In genomic region chr6:167861424-167861823, GRCh38 we compare ENCODE assay signal across 20 cellular contexts. TPM values are rescaled to one million over a fixed set of nuclear protein-coding genes. Genes with fewer than 3 reads are reported as not detected.
DNase-seq lines count a peak whose midpoint lies in the region; ATAC-seq and TF ChIP-seq lines count a peak whose summit lies in the region.
"Had no signal": no experiment of that assay in that cellular context is flagged by ENCODE, and none has a peak within 500 bp of the region (broad histone marks: within the 10 kb centered on the region; RNA-seq: fewer than 3 reads in every experiment).

No MANE protein-coding gene starts in this region.

- peaks cover 9% of the 10 kb centered on the region for H3K36me3 ChIP-seq in HUES6 (ENCODE audit: control insufficient read depth, insufficient read depth, low read length)
- H3K36me3 ChIP-seq: BLaER1 had no signal

- peaks cover 28% of the 10 kb centered on the region for H3K36me3 Mint-ChIP-seq in brain
- H3K36me3 Mint-ChIP-seq in stimulated activated memory B cell treated with anti-CD40 and anti-IgM and Interleukin-4, amounts not matched to agents 10 μg/mL and 1 μg/mL and 100 μg/mL, for 72 hours: peaks cover 6% of the 10 kb centered on the region

- ATAC-seq in stimulated activated memory B cell treated with anti-CD40 and anti-IgM and Interleukin-4, amounts not matched to agents 10 μg/mL and 1 μg/mL and 100 μg/mL, for 72 hours: no peak
- no peak for ATAC-seq in GM21825 (IDR thresholded peaks at IDR 0.05; ENCODE audit: unreplicated experiment)

- peak overlapping the region in 2 of 5 experiments; percentile 1 to 52 for H3K27ac Mint-ChIP-seq in brain
- H3K27ac Mint-ChIP-seq in stimulated activated memory B cell treated with anti-CD40 and anti-IgM and Interleukin-4, amounts not matched to agents 10 μg/mL and 1 μg/mL and 100 μg/mL, for 72 hours: peak overlapping the region; percentile 49
- H3K27ac Mint-ChIP-seq: CD4-positive, alpha-beta T cell had no signal

- peak overlapping the region; percentile 5 for H3K27ac ChIP-seq in HUES6 (ENCODE audit: low read depth, low read length)
- H3K27ac ChIP-seq: BLaER1, PC-9, SK-N-MC had no signal

- H3K4me1 Mint-ChIP-seq in brain: peaks cover 75% of the 10 kb centered on the region
- H3K4me1 Mint-ChIP-seq in stimulated activated memory B cell treated with anti-CD40 and anti-IgM and Interleukin-4, amounts not matched to agents 10 μg/mL and 1 μg/mL and 100 μg/mL, for 72 hours: peaks cover 39% of the 10 kb centered on the region

- H3K9ac ChIP-seq in HUES6 (ENCODE audit: low read length): no peak overlapping the region
- H3K9ac ChIP-seq: BLaER1 had no signal

- peak overlapping the region in 3 of 5 experiments; percentile 12 to 47 (median 31) for H3K4me3 Mint-ChIP-seq in brain
- no peak overlapping the region for H3K4me3 Mint-ChIP-seq in stimulated activated memory B cell treated with anti-CD40 and anti-IgM and Interleukin-4, amounts not matched to agents 10 μg/mL and 1 μg/mL and 100 μg/mL, for 72 hours
- H3K4me3 Mint-ChIP-seq: CD4-positive, alpha-beta T cell had no signal

- DNase-seq in left kidney (ENCODE audit: low read depth, low spot score) (peak; percentile 61), NCI-H1048 (lab: John Stamatoyannopoulos, UW) (no peak), T-helper 1 cell (no peak)
- DNase-seq: Caco-2; CD4-positive, alpha-beta T cell; DMS 273 treated with DMSO at 0.1 percent for 48 hours; DND-41; Karpas-422; NCI-H1417; NCI-H1694 treated with DMSO at 0.1 percent for 48 hours; NCI-H69; PC-9; RPMI8226; SHP77 had no signal

- H3K27me3 Mint-ChIP-seq in brain: no peaks in the 10 kb centered on the region
- H3K27me3 Mint-ChIP-seq in stimulated activated memory B cell treated with anti-CD40 and anti-IgM and Interleukin-4, amounts not matched to agents 10 μg/mL and 1 μg/mL and 100 μg/mL, for 72 hours: no peaks in the 10 kb centered on the region

- H3K9me3 ChIP-seq in HUES6 (ENCODE audit: control insufficient read depth, insufficient read depth, low read depth, low read length): no peaks in the 10 kb centered on the region
- H3K9me3 ChIP-seq: Caco-2 had no signal

- H3K9me3 Mint-ChIP-seq in brain: no peaks in the 10 kb centered on the region
- peaks cover 2% of the 10 kb centered on the region for H3K9me3 Mint-ChIP-seq in stimulated activated memory B cell treated with anti-CD40 and anti-IgM and Interleukin-4, amounts not matched to agents 10 μg/mL and 1 μg/mL and 100 μg/mL, for 72 hours

- H3K27me3 ChIP-seq in HUES6 (ENCODE audit: control insufficient read depth, insufficient read depth, low read length): no peaks in the 10 kb centered on the region
- H3K27me3 ChIP-seq: BLaER1 had no signal

- H3K4me1 ChIP-seq in HUES6 (ENCODE audit: control insufficient read depth, insufficient read depth, low read length): peaks cover 55% of the 10 kb centered on the region

- H3K4me3 ChIP-seq in HUES6 (ENCODE audit: low read depth, low read length): no peak overlapping the region; the same call in 1 of the 2 replicates
- H3K4me3 ChIP-seq: BLaER1, PC-9, SK-N-MC had no signal

- TF ChIP-seq CTCF in brain (conservative IDR thresholded peaks at IDR 0.05): no peak

RNA-seq across cellular contexts. Expression of gene AFDN, which starts 34.7 kb away (rescaled TPM):
- 50.8 TPM for polyA plus RNA-seq in brain (ENCODE audit: insufficient read depth, low read depth, low replicate concordance)
